1 cellular context compared by ENCODE assay signal in the genomic region with DNA sequence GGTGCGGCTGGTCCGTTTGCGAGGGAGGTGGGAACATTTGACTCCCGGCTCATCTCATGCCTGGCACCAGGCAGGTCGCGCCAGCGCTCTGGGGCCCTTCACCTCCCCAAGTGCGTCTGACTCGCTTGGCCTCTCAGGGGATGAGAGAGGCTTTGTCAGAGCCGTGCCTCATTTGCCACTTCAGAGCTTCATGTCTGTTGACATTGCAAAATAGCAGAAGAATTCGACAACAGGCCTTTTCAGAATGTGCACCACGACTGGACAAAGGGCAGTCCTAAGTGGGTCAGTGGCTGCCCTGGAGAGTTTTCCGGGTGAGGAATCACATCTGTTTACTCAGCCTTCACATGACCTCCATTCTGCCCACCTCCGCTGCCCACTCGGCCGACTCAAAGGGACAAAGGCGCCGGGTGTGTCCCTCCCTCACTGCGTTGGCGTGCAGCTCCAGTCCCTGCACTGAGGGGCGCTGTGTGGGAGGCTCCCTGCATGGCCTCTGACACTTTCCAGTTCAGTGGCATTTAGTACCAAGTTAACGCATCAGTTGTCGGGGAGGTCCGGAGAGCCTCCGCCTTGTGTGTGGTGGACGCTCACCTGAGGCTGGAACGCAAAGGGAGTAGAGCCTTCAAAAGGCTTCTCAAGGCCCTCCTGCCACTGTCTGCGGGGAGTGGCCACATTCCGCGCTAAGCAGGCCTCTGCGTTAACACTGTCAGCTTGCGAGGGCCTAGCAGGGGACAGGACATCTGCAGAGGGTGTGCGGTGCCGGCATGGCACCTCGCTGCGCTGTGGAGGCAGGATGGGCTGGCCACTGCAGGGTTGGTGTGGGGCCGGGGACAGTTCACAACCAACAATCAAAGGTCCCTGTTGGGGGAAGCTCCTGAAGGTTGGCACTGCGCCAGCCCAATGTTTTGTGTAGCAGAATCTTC.
TF ChIP-seq lines count a peak whose summit lies in the region.

No MANE protein-coding gene starts in this region.

TF ChIP-seq in HepG2, 621 proteins besides CTCF, POLR2A, EP300 and RAD21 (continued from another document and continues in another):
- TF ChIP-seq, protein P1, sequence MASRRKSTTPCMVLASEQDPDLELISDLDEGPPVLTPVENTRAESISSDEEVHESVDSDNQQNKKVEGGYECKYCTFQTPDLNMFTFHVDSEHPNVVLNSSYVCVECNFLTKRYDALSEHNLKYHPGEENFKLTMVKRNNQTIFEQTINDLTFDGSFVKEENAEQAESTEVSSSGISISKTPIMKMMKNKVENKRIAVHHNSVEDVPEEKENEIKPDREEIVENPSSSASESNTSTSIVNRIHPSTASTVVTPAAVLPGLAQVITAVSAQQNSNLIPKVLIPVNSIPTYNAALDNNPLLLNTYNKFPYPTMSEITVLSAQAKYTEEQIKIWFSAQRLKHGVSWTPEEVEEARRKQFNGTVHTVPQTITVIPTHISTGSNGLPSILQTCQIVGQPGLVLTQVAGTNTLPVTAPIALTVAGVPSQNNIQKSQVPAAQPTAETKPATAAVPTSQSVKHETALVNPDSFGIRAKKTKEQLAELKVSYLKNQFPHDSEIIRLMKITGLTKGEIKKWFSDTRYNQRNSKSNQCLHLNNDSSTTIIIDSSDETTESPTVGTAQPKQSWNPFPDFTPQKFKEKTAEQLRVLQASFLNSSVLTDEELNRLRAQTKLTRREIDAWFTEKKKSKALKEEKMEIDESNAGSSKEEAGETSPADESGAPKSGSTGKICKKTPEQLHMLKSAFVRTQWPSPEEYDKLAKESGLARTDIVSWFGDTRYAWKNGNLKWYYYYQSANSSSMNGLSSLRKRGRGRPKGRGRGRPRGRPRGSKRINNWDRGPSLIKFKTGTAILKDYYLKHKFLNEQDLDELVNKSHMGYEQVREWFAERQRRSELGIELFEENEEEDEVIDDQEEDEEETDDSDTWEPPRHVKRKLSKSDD (CRISPR knock-in tag; IDR thresholded peaks at IDR 0.05; ENCODE audit: low read depth): no peak
- TF ChIP-seq ZNF10 (CRISPR knock-in tag; IDR thresholded peaks at IDR 0.05; ENCODE audit: borderline replicate concordance, low read depth) (no peak), ASH2L (IDR thresholded peaks at IDR 0.05; ENCODE audit: insufficient read length, low read depth, low read length) (peak; percentile 69), POGZ (CRISPR knock-in tag; IDR thresholded peaks at IDR 0.05) (peak; percentile 88), SCMH1 (CRISPR knock-in tag; IDR thresholded peaks at IDR 0.05; ENCODE audit: borderline replicate concordance) (no peak), MAFF (IDR thresholded peaks at IDR 0.05; ENCODE audit: low read depth, low read length) (peak; percentile 47; the same call in 1 of the 2 replicates), ZNF564 (CRISPR knock-in tag; IDR thresholded peaks at IDR 0.05) (peak; percentile 36; the same call in 1 of the 2 replicates), ZNF121 (CRISPR knock-in tag; IDR thresholded peaks at IDR 0.05) (peak; percentile 83), GABPB1 (CRISPR knock-in tag; IDR thresholded peaks at IDR 0.05) (peak; percentile 65), ZNF263 (CRISPR knock-in tag; IDR thresholded peaks at IDR 0.05) (peak; percentile 26; the same call in 1 of the 2 replicates), PTBP1 (IDR thresholded peaks at IDR 0.05; ENCODE audit: low read depth, low read length, poor library complexity, severe bottlenecking) (no peak), ZNF546 (CRISPR knock-in tag; conservative IDR thresholded peaks at IDR 0.05) (no peak), AHR (CRISPR knock-in tag; IDR thresholded peaks at IDR 0.05) (no peak; the same call in 1 of the 2 replicates), ZNF230 (CRISPR knock-in tag; IDR thresholded peaks at IDR 0.05) (peak; percentile 86; the same call in 1 of the 2 replicates), ZSCAN29 (CRISPR knock-in tag; conservative IDR thresholded peaks at IDR 0.05) (peak; percentile 87), HNF4A (CRISPR knock-in tag; IDR thresholded peaks at IDR 0.05) (peak; percentile 89), ZNF12 (CRISPR knock-in tag; IDR thresholded peaks at IDR 0.05) (peak; percentile 30; the same call in 1 of the 2 replicates), ZNF776 (CRISPR knock-in tag; IDR thresholded peaks at IDR 0.05) (no peak), MAZ (IDR thresholded peaks at IDR 0.05; ENCODE audit: borderline replicate concordance, low read depth, low read length) (peak; percentile 18; the same call in 1 of the 2 replicates), MAZ (CRISPR knock-in tag; IDR thresholded peaks at IDR 0.05; ENCODE audit: low read depth) (0 out of 2 replicates have a peak, but pooled peaks have one; percentile 37), ELF3 (CRISPR knock-in tag; IDR thresholded peaks at IDR 0.05) (peak; percentile 90)
- TF ChIP-seq, protein P2, sequence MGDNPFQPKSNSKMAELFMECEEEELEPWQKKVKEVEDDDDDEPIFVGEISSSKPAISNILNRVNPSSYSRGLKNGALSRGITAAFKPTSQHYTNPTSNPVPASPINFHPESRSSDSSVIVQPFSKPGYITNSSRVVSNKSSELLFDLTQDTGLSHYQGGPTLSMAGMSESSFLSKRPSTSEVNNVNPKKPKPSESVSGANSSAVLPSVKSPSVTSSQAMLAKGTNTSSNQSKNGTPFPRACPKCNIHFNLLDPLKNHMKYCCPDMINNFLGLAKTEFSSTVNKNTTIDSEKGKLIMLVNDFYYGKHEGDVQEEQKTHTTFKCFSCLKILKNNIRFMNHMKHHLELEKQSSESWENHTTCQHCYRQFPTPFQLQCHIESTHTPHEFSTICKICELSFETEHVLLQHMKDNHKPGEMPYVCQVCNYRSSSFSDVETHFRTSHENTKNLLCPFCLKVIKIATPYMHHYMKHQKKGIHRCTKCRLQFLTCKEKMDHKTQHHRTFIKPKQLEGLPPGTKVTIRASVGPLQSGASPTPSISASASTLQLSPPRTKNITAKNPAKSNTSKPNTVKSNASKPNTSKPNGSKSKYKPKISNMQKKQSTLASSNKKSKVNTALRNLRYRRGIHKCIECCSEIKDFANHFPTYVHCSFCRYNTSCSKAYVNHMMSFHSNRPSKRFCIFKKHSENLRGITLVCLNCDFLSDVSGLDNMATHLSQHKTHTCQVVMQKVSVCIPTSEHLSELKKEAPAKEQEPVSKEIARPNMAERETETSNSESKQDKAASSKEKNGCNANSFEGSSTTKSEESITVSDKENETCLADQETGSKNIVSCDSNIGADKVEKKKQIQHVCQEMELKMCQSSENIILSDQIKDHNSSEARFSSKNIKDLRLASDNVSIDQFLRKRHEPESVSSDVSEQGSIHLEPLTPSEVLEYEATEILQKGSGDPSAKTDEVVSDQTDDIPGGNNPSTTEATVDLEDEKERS (CRISPR knock-in tag; IDR thresholded peaks at IDR 0.05): 0 out of 2 replicates have a peak, but pooled peaks have one; percentile 54
- TF ChIP-seq, protein P3, sequence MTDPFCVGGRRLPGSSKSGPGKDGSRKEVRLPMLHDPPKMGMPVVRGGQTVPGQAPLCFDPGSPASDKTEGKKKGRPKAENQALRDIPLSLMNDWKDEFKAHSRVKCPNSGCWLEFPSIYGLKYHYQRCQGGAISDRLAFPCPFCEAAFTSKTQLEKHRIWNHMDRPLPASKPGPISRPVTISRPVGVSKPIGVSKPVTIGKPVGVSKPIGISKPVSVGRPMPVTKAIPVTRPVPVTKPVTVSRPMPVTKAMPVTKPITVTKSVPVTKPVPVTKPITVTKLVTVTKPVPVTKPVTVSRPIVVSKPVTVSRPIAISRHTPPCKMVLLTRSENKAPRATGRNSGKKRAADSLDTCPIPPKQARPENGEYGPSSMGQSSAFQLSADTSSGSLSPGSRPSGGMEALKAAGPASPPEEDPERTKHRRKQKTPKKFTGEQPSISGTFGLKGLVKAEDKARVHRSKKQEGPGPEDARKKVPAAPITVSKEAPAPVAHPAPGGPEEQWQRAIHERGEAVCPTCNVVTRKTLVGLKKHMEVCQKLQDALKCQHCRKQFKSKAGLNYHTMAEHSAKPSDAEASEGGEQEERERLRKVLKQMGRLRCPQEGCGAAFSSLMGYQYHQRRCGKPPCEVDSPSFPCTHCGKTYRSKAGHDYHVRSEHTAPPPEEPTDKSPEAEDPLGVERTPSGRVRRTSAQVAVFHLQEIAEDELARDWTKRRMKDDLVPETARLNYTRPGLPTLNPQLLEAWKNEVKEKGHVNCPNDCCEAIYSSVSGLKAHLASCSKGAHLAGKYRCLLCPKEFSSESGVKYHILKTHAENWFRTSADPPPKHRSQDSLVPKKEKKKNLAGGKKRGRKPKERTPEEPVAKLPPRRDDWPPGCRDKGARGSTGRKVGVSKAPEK (CRISPR knock-in tag; IDR thresholded peaks at IDR 0.05; ENCODE audit: borderline replicate concordance): 0 out of 2 replicates have a peak, but pooled peaks have one; percentile 69
- TF ChIP-seq, protein P4, sequence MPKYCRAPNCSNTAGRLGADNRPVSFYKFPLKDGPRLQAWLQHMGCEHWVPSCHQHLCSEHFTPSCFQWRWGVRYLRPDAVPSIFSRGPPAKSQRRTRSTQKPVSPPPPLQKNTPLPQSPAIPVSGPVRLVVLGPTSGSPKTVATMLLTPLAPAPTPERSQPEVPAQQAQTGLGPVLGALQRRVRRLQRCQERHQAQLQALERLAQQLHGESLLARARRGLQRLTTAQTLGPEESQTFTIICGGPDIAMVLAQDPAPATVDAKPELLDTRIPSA (CRISPR knock-in tag; IDR thresholded peaks at IDR 0.05; ENCODE audit: borderline replicate concordance): no peak
- TF ChIP-seq, protein P5, sequence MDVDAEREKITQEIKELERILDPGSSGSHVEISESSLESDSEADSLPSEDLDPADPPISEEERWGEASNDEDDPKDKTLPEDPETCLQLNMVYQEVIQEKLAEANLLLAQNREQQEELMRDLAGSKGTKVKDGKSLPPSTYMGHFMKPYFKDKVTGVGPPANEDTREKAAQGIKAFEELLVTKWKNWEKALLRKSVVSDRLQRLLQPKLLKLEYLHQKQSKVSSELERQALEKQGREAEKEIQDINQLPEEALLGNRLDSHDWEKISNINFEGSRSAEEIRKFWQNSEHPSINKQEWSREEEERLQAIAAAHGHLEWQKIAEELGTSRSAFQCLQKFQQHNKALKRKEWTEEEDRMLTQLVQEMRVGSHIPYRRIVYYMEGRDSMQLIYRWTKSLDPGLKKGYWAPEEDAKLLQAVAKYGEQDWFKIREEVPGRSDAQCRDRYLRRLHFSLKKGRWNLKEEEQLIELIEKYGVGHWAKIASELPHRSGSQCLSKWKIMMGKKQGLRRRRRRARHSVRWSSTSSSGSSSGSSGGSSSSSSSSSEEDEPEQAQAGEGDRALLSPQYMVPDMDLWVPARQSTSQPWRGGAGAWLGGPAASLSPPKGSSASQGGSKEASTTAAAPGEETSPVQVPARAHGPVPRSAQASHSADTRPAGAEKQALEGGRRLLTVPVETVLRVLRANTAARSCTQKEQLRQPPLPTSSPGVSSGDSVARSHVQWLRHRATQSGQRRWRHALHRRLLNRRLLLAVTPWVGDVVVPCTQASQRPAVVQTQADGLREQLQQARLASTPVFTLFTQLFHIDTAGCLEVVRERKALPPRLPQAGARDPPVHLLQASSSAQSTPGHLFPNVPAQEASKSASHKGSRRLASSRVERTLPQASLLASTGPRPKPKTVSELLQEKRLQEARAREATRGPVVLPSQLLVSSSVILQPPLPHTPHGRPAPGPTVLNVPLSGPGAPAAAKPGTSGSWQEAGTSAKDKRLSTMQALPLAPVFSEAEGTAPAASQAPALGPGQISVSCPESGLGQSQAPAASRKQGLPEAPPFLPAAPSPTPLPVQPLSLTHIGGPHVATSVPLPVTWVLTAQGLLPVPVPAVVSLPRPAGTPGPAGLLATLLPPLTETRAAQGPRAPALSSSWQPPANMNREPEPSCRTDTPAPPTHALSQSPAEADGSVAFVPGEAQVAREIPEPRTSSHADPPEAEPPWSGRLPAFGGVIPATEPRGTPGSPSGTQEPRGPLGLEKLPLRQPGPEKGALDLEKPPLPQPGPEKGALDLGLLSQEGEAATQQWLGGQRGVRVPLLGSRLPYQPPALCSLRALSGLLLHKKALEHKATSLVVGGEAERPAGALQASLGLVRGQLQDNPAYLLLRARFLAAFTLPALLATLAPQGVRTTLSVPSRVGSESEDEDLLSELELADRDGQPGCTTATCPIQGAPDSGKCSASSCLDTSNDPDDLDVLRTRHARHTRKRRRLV (CRISPR knock-in tag; IDR thresholded peaks at IDR 0.05): peak; percentile 77; the same call in 1 of the 2 replicates
- TF ChIP-seq, protein P6, sequence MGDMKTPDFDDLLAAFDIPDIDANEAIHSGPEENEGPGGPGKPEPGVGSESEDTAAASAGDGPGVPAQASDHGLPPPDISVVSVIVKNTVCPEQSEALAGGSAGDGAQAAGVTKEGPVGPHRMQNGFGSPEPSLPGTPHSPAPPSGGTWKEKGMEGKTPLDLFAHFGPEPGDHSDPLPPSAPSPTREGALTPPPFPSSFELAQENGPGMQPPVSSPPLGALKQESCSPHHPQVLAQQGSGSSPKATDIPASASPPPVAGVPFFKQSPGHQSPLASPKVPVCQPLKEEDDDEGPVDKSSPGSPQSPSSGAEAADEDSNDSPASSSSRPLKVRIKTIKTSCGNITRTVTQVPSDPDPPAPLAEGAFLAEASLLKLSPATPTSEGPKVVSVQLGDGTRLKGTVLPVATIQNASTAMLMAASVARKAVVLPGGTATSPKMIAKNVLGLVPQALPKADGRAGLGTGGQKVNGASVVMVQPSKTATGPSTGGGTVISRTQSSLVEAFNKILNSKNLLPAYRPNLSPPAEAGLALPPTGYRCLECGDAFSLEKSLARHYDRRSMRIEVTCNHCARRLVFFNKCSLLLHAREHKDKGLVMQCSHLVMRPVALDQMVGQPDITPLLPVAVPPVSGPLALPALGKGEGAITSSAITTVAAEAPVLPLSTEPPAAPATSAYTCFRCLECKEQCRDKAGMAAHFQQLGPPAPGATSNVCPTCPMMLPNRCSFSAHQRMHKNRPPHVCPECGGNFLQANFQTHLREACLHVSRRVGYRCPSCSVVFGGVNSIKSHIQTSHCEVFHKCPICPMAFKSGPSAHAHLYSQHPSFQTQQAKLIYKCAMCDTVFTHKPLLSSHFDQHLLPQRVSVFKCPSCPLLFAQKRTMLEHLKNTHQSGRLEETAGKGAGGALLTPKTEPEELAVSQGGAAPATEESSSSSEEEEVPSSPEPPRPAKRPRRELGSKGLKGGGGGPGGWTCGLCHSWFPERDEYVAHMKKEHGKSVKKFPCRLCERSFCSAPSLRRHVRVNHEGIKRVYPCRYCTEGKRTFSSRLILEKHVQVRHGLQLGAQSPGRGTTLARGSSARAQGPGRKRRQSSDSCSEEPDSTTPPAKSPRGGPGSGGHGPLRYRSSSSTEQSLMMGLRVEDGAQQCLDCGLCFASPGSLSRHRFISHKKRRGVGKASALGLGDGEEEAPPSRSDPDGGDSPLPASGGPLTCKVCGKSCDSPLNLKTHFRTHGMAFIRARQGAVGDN (CRISPR knock-in tag; IDR thresholded peaks at IDR 0.05): peak; percentile 93
- TF ChIP-seq, protein P7, sequence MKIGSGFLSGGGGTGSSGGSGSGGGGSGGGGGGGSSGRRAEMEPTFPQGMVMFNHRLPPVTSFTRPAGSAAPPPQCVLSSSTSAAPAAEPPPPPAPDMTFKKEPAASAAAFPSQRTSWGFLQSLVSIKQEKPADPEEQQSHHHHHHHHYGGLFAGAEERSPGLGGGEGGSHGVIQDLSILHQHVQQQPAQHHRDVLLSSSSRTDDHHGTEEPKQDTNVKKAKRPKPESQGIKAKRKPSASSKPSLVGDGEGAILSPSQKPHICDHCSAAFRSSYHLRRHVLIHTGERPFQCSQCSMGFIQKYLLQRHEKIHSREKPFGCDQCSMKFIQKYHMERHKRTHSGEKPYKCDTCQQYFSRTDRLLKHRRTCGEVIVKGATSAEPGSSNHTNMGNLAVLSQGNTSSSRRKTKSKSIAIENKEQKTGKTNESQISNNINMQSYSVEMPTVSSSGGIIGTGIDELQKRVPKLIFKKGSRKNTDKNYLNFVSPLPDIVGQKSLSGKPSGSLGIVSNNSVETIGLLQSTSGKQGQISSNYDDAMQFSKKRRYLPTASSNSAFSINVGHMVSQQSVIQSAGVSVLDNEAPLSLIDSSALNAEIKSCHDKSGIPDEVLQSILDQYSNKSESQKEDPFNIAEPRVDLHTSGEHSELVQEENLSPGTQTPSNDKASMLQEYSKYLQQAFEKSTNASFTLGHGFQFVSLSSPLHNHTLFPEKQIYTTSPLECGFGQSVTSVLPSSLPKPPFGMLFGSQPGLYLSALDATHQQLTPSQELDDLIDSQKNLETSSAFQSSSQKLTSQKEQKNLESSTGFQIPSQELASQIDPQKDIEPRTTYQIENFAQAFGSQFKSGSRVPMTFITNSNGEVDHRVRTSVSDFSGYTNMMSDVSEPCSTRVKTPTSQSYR (CRISPR knock-in tag; IDR thresholded peaks at IDR 0.05; ENCODE audit: borderline replicate concordance): peak; percentile 40; the same call in 1 of the 2 replicates
